11 cellular contexts compared by ENCODE assay signal in genomic region chr3:114213262-114213668, GRCh38. TPM values are rescaled to one million over a fixed set of nuclear protein-coding genes. Genes with fewer than 3 reads are reported as not detected.
DNase-seq lines count a peak whose midpoint lies in the region; ATAC-seq and TF ChIP-seq lines count a peak whose summit lies in the region.
"Had no signal": no experiment of that assay in that cellular context is flagged by ENCODE, and none has a peak within 500 bp of the region (broad histone marks: within the 10 kb centered on the region; RNA-seq: fewer than 3 reads in every experiment).

No MANE protein-coding gene starts in this region.

- peaks cover 26% of the 10 kb centered on the region for H3F3A ChIP-seq in SU-DHL-6 (ENCODE audit: insufficient read depth)

- H3K9me3 ChIP-seq in SU-DHL-6 (ENCODE audit: insufficient read depth, low read length) (no peaks in the 10 kb centered on the region), psoas muscle (no peaks in the 10 kb centered on the region)
- H3K9me3 ChIP-seq: HAP-1, SJCRH30 had no signal

- intact Hi-C loops in psoas muscle (cut with DNase I) = no loop called here

- peak overlapping the region; percentile 57 for H2AFZ ChIP-seq in SU-DHL-6 (ENCODE audit: low read depth, low read length, severe bottlenecking)

- no peak for TF ChIP-seq CTCF in SU-DHL-6 (IDR thresholded peaks at IDR 0.05; ENCODE audit: insufficient read depth, low read length, poor library complexity, severe bottlenecking)
- TF ChIP-seq CTCF in psoas muscle (IDR thresholded peaks at IDR 0.05) = no peak

- H3K9ac ChIP-seq in SU-DHL-6 (ENCODE audit: low read length) = peak overlapping the region; percentile 64

- WGBS in psoas muscle, 3 donors = 25 to 35% (median 27%) methylated on average over 5 of the region's 5 CpGs

- H3K9me2 ChIP-seq in SU-DHL-6 (replicated peaks; ENCODE audit: insufficient read depth, low read length) = no peaks in the 10 kb centered on the region

- no peaks in the 10 kb centered on the region for H3K4me1 ChIP-seq in psoas muscle
- H3K4me1 ChIP-seq: SJCRH30 had no signal

- H3K4me2 ChIP-seq in SU-DHL-6 (ENCODE audit: low read depth, low read length, poor library complexity, severe bottlenecking) = peak overlapping the region; percentile 98

- no peaks in the 10 kb centered on the region for H4K20me1 ChIP-seq in SU-DHL-6 (ENCODE audit: low read depth, low read length)

- ATAC-seq in GM18873 (IDR thresholded peaks at IDR 0.05; ENCODE audit: low FRiP score, unreplicated experiment) = peak; percentile 0
- ATAC-seq in HG02852 (IDR thresholded peaks at IDR 0.05; ENCODE audit: unreplicated experiment) = peak; percentile 11
- ATAC-seq in psoas muscle = peak in 1 of 4 donors; percentile 5

- H3K36me3 ChIP-seq in SU-DHL-6 (ENCODE audit: low read length) = no peaks in the 10 kb centered on the region
- H3K36me3 ChIP-seq in psoas muscle (ENCODE audit: insufficient read depth in 1 of 2, low read depth in 1 of 2) = no peaks in the 10 kb centered on the region
- H3K36me3 ChIP-seq: HAP-1, SJCRH30 had no signal

- H3K27ac ChIP-seq in SU-DHL-6 (ENCODE audit: low read depth, low read length) (peak overlapping the region; percentile 99), psoas muscle (no peak overlapping the region)
- H3K27ac ChIP-seq: SJCRH30 had no signal

- H3K4me3 ChIP-seq in SU-DHL-6 (ENCODE audit: insufficient read depth, low read length, poor library complexity, severe bottlenecking) (no peak overlapping the region), psoas muscle (peak overlapping the region; percentile 29)
- H3K4me3 ChIP-seq: HAP-1, SJCRH30 had no signal

- H3K79me2 ChIP-seq in SU-DHL-6 (ENCODE audit: insufficient read depth, low read length) = no peaks in the 10 kb centered on the region

- DNase-seq in psoas muscle (no peak), RPMI8226 (no peak), DMS114 treated with DMSO at 0.1 percent for 48 hours (lab: John Stamatoyannopoulos, UW; ENCODE audit: unreplicated experiment) (no peak), putamen (ENCODE audit: low spot score) (no peak), midbrain (lab: John Stamatoyannopoulos, UW) (no peak)
- DNase-seq: left cardiac atrium, SJCRH30 had no signal

- no peaks in the 10 kb centered on the region for H3K27me3 ChIP-seq in SU-DHL-6 (ENCODE audit: low read length)
- no peaks in the 10 kb centered on the region for H3K27me3 ChIP-seq in psoas muscle (ENCODE audit: insufficient read depth in 3 of 3, low read length in 2 of 3)
- H3K27me3 ChIP-seq: SJCRH30 had no signal

RNA-seq across cellular contexts. Expression of gene ZNF80, which starts 24.1 kb away (rescaled TPM):
- not detected for total RNA-seq in psoas muscle
- polyA plus RNA-seq in psoas muscle = not detected
- total RNA-seq: left cardiac atrium had no signal

RNA-seq across cellular contexts. Expression of gene DRD3, which starts 34.4 kb away (rescaled TPM):
- not detected for total RNA-seq in psoas muscle
- polyA plus RNA-seq in psoas muscle = not detected
- total RNA-seq: left cardiac atrium, SJCRH30 had no signal
